In genomic region chrX:19849433-19850190, GRCh38 we compare ENCODE assay signal across 11 cellular contexts. TPM values are rescaled to one million over a fixed set of nuclear protein-coding genes. Genes with fewer than 3 reads are reported as not detected.
A peak's percentile ranks its signal among the peaks of the same experiment; 100 is the strongest.
DNase-seq lines count a peak whose midpoint lies in the region; ATAC-seq lines count a peak whose summit lies in the region.
"Had no signal": no experiment of that assay in that cellular context is flagged by ENCODE, and none has a peak within 500 bp of the region (broad histone marks: within the 10 kb centered on the region; RNA-seq: fewer than 3 reads in every experiment).

No MANE protein-coding gene starts in this region.

- peaks cover 0 to 1% (median 0%) of the 10 kb centered on the region in 3 donors for H3K9me3 Mint-ChIP-seq in IgD-negative memory B cell
- peaks cover 0 to 5% (median 0%) of the 10 kb centered on the region in 9 donors for H3K9me3 Mint-ChIP-seq in naive thymus-derived CD8-positive, alpha-beta T cell
- H3K9me3 Mint-ChIP-seq: central memory CD8-positive, alpha-beta T cell had no signal

- H3K4me3 Mint-ChIP-seq in IgD-negative memory B cell, result peak overlapping the region; percentile 1 to 88 (median 46)
- H3K4me3 Mint-ChIP-seq in naive thymus-derived CD8-positive, alpha-beta T cell, result peak overlapping the region in 5 of 10 donors; percentile 20 to 53 (median 30)
- H3K4me3 Mint-ChIP-seq: central memory CD8-positive, alpha-beta T cell had no signal

- no peaks in the 10 kb centered on the region for H3K27me3 Mint-ChIP-seq in IgD-negative memory B cell
- H3K27me3 Mint-ChIP-seq in naive thymus-derived CD8-positive, alpha-beta T cell, result no peaks in the 10 kb centered on the region
- H3K27me3 Mint-ChIP-seq: central memory CD8-positive, alpha-beta T cell had no signal

- POLR2A ChIA-PET in naive thymus-derived CD8-positive, alpha-beta T cell (lab: Charles Lee), result interaction anchor here (0.6 to 0.7 kb wide), 2 partner anchors 10 to 76 kb away, joined by 4 read pairs; no protein-coding TSS in a partner anchor

- ATAC-seq in GM19025 (IDR thresholded peaks at IDR 0.05; ENCODE audit: low read depth, unreplicated experiment), result peak; percentile 74
- ATAC-seq in HG02642 (IDR thresholded peaks at IDR 0.05; ENCODE audit: poor library complexity, unreplicated experiment), result peak; percentile 81
- ATAC-seq in naive thymus-derived CD8-positive, alpha-beta T cell, result no peak

- no peak for DNase-seq in naive thymus-derived CD8-positive, alpha-beta T cell
- no peak for DNase-seq in activated CD4-positive, alpha-beta T cell treated with anti-CD3 and anti-CD28 coated beads for 4 hours
- no peak for DNase-seq in NCI-H446 (lab: John Stamatoyannopoulos, UW)
- DNase-seq in glomerular visceral epithelial cell (ENCODE audit: extremely low spot score), result no peak
- DNase-seq: activated CD4-positive, CD25-positive, alpha-beta regulatory T cell treated with anti-CD3 and anti-CD28 coated beads, Interleukin-2, amount 50 U/mL, for 72 hours; NCI-H187; retina had no signal

- no peaks in the 10 kb centered on the region for H3K36me3 Mint-ChIP-seq in IgD-negative memory B cell
- H3K36me3 Mint-ChIP-seq in naive thymus-derived CD8-positive, alpha-beta T cell, result peaks cover under 1 to 5% (median 5%) of the 10 kb centered on the region in 3 donors

- H3K4me1 Mint-ChIP-seq in IgD-negative memory B cell, result peaks cover 24 to 32% (median 25%) of the 10 kb centered on the region in 3 donors
- peaks cover 7 to 52% (median 24%) of the 10 kb centered on the region in 4 donors for H3K4me1 Mint-ChIP-seq in naive thymus-derived CD8-positive, alpha-beta T cell

- peak overlapping the region; percentile 52 to 82 (median 55) for H3K27ac Mint-ChIP-seq in IgD-negative memory B cell
- H3K27ac Mint-ChIP-seq in naive thymus-derived CD8-positive, alpha-beta T cell, result peak overlapping the region in 6 of 10 donors; percentile 10 to 88 (median 56)

RNA-seq across cellular contexts. Expression of gene SH3KBP1, which starts 37.8 kb away (rescaled TPM):
- 93.1 TPM for polyA plus RNA-seq in IgD-negative memory B cell
- 100 to 1,000 TPM; 102 to 104 TPM for total RNA-seq in naive thymus-derived CD8-positive, alpha-beta T cell
- 100 to 1,000 TPM; 121 to 137 (median 132) TPM for polyA plus RNA-seq in naive thymus-derived CD8-positive, alpha-beta T cell

Comparison
In these comparisons a context has a peak if more than half of its experiments do, and no peak if none do; other contexts are left out.
1. ATAC-seq: peak in GM19025 (single experiment) and HG02642 (single experiment); none in naive thymus-derived CD8-positive, alpha-beta T cell (0 of 2).